ENCODE assay signal across 8 cellular contexts in genomic region chr20:61251529-61252393, GRCh38. TPM values are rescaled to one million over a fixed set of nuclear protein-coding genes. Genes with fewer than 3 reads are reported as not detected.
DNase-seq lines count a peak whose midpoint lies in the region; ATAC-seq, FAIRE-seq and TF ChIP-seq lines count a peak whose summit lies in the region.

Gene CDH4 (plus strand): TSS chr20:61252261.

- H3K27ac ChIP-seq in testis: no peak within 1 kb of the TSS
- H3K27ac ChIP-seq in tibial artery: no peak within 1 kb of the TSS
- no peak within 1 kb of the TSS for H3K27ac ChIP-seq in small intestine (ENCODE audit: low read depth in 1 of 2, low read length in 1 of 2)

- peak within 1 kb of the TSS; percentile 29 to 36 for H3K4me3 ChIP-seq in testis
- H3K4me3 ChIP-seq in tibial artery: peak within 1 kb of the TSS in 1 of 2 donors; percentile 36
- peak within 1 kb of the TSS in 1 of 2 donors; percentile 12 for H3K4me3 ChIP-seq in small intestine (ENCODE audit: low read depth in 1 of 2, low read length in 2 of 2)

- peaks cover 65% of the 10 kb centered on the region for H3K27me3 Mint-ChIP-seq in activated T-cell treated with anti-CD3 and anti-CD28 coated beads, Interleukin-2, amount 50 U/mL, for 24 hours

- no peak for DNase-seq in activated T-cell treated with anti-CD3 and anti-CD28 coated beads, Interleukin-2, amount 50 U/mL, for 24 hours
- no peak for DNase-seq in activated T-cell treated with anti-CD3 and anti-CD28 coated beads, Interleukin-2, amount 50 U/mL, for 1 hour
- DNase-seq in astrocyte of the hippocampus (ENCODE audit: low read depth, low spot score) (peak; percentile 75), iPS-NIHi11 (ENCODE audit: low spot score) (peak; percentile 84), testis (no peak), tibial artery (no peak), small intestine (no peak)

- H3K36me3 Mint-ChIP-seq in activated T-cell treated with anti-CD3 and anti-CD28 coated beads, Interleukin-2, amount 50 U/mL, for 24 hours (ENCODE audit: low read depth): no peaks in the 10 kb centered on the region

- no peak for TF ChIP-seq POLR2A in testis (IDR thresholded peaks at IDR 0.05)

- peak within 1 kb of the TSS; percentile 33 for H3K4me3 Mint-ChIP-seq in activated T-cell treated with anti-CD3 and anti-CD28 coated beads, Interleukin-2, amount 50 U/mL, for 24 hours

- H3K9me3 Mint-ChIP-seq in activated T-cell treated with anti-CD3 and anti-CD28 coated beads, Interleukin-2, amount 50 U/mL, for 24 hours: no peaks in the 10 kb centered on the region

- no peak for ATAC-seq in GM21619 (IDR thresholded peaks at IDR 0.05; ENCODE audit: unreplicated experiment)

- no peak for TF ChIP-seq CTCF in testis (IDR thresholded peaks at IDR 0.05)
- TF ChIP-seq CTCF in tibial artery (IDR thresholded peaks at IDR 0.05): no peak

- peaks cover 4% of the 10 kb centered on the region for H3K4me1 Mint-ChIP-seq in activated T-cell treated with anti-CD3 and anti-CD28 coated beads, Interleukin-2, amount 50 U/mL, for 24 hours (ENCODE audit: low read depth)

- H3K9me3 ChIP-seq in testis (no peaks in the 10 kb centered on the region), tibial artery (no peaks in the 10 kb centered on the region), small intestine (ENCODE audit: control insufficient read depth, low read depth) (no peaks in the 10 kb centered on the region)

- 3 to 8% methylated on average over 21 to 78 of the region's 78 CpGs for WGBS in testis, 2 donors
- 5 to 12% (median 8%) methylated on average over 47 to 78 of the region's 78 CpGs for WGBS in small intestine, 3 donors

- H3K27me3 ChIP-seq in testis (no peaks in the 10 kb centered on the region), tibial artery (peaks cover 0 to 87% of the 10 kb centered on the region in 2 donors), small intestine (ENCODE audit: control insufficient read depth in 2 of 2, insufficient read depth in 2 of 2, low read length in 2 of 2) (peaks cover 21 to 29% of the 10 kb centered on the region in 2 donors)

- no peak for FAIRE-seq in small intestine (lab: Jason Lieb, UNC)

- H3K27ac Mint-ChIP-seq in activated T-cell treated with anti-CD3 and anti-CD28 coated beads, Interleukin-2, amount 50 U/mL, for 24 hours: no peak within 1 kb of the TSS

- H3K36me3 ChIP-seq in testis (ENCODE audit: low read depth, missing control alignments): no peaks in the 10 kb centered on the region
- no peaks in the 10 kb centered on the region for H3K36me3 ChIP-seq in tibial artery
- H3K36me3 ChIP-seq in small intestine (ENCODE audit: control insufficient read depth in 2 of 2, insufficient read depth in 2 of 2, low read length in 2 of 2): no peaks in the 10 kb centered on the region

- H3K4me1 ChIP-seq in testis: no peaks in the 10 kb centered on the region
- H3K4me1 ChIP-seq in tibial artery: peaks cover 0 to 19% (median 14%) of the 10 kb centered on the region in 4 donors
- H3K4me1 ChIP-seq in small intestine (ENCODE audit: control insufficient read depth in 2 of 2, insufficient read depth in 1 of 2, low read depth in 1 of 2, low read length in 1 of 2): no peaks in the 10 kb centered on the region

- intact Hi-C loops in testis (cut with DNase I; ENCODE audit: low total_unique reads) (no loop called here), tibial artery (cut with DNase I; ENCODE audit: low total_unique reads) (no loop called here)

RNA-seq across cellular contexts. Expression of gene CDH4, which starts in this region (rescaled TPM):
- 1 to 10 TPM; 1.9 to 3.3 TPM for total RNA-seq in testis
- polyA plus RNA-seq in testis (ENCODE audit: insufficient read depth, low read depth, low replicate concordance) (1.4 TPM), small intestine (under 1 TPM; 0.09 to 0.27 (median 0.22) TPM)

Comparison
In these comparisons a context has a peak if more than half of its experiments do, and no peak if none do; other contexts are left out.
1. DNase-seq: peak in astrocyte of the hippocampus (single experiment) and iPS-NIHi11 (single experiment); none in activated T-cell treated with anti-CD3 and anti-CD28 coated beads, Interleukin-2, amount 50 U/mL, for 24 hours (single experiment), activated T-cell treated with anti-CD3 and anti-CD28 coated beads, Interleukin-2, amount 50 U/mL, for 1 hour (single experiment), testis (single experiment), tibial artery (0 of 2) and small intestine (single experiment).